In the genomic region with DNA sequence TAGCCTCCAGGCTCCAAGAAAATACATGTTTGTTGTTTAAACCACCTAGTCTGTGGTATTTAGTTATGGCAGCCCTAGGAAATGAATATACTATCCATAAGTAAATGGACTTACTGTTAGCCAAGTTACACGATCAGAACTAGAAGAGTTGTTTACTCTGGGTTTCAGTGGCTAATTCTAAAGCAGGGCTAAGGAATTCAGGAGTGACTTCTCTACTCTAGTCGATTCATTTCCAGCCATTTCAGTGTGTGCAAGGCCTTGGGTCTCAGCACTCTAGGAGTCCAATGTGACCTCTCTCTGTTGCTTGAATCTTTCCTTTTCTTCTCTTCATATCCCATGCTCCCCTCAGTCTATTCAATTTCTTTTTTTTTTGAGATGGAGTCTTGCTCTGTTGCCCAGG, we compare ENCODE assay signal across 14 cellular contexts.
DNase-seq lines count a peak whose midpoint lies in the region; ATAC-seq and TF ChIP-seq lines count a peak whose summit lies in the region.
"Had no signal": no experiment of that assay in that cellular context is flagged by ENCODE, and none has a peak within 500 bp of the region (broad histone marks: within the 10 kb centered on the region; RNA-seq: fewer than 3 reads in every experiment).

No MANE protein-coding gene starts in this region.

- H3K4me1 Mint-ChIP-seq in CD8-positive, alpha-beta memory T cell: no peaks in the 10 kb centered on the region
- H3K4me1 Mint-ChIP-seq: CD4-positive, alpha-beta memory T cell had no signal

- POLR2A ChIA-PET in CD8-positive, alpha-beta memory T cell (lab: Charles Lee): no interaction called here

- H3K4me1 ChIP-seq in hepatocyte (ENCODE audit: insufficient read depth): peaks cover 5% of the 10 kb centered on the region
- peaks cover 8% of the 10 kb centered on the region for H3K4me1 ChIP-seq in smooth muscle cell (ENCODE audit: low read depth)
- no peaks in the 10 kb centered on the region for H3K4me1 ChIP-seq in CD8-positive, alpha-beta memory T cell (ENCODE audit: insufficient read depth, low read length)
- H3K4me1 ChIP-seq: Caco-2 had no signal

- CTCF ChIA-PET in CD8-positive, alpha-beta memory T cell (lab: Charles Lee): no interaction called here

- H3K36me3 Mint-ChIP-seq in CD8-positive, alpha-beta memory T cell: no peaks in the 10 kb centered on the region

- TF ChIP-seq CTCF in WERI-Rb-1 (IDR thresholded peaks at IDR 0.05; ENCODE audit: low read depth, low read length) (no peak), hepatocyte (IDR thresholded peaks at IDR 0.05; ENCODE audit: poor library complexity) (no peak), smooth muscle cell (IDR thresholded peaks at IDR 0.05; ENCODE audit: borderline replicate concordance, insufficient read depth, poor library complexity, severe bottlenecking) (no peak)

- H3K27ac ChIP-seq in WERI-Rb-1 (peak overlapping the region; percentile 61), hepatocyte (peak overlapping the region; percentile 12), smooth muscle cell (ENCODE audit: low read depth) (peak overlapping the region; percentile 85)
- no peak overlapping the region for H3K27ac ChIP-seq in CD8-positive, alpha-beta memory T cell (ENCODE audit: low read depth, low read length)
- H3K27ac ChIP-seq: GM23248 had no signal

- H3K27ac Mint-ChIP-seq in CD8-positive, alpha-beta memory T cell: peak overlapping the region in 1 of 8 donors; percentile 22
- H3K27ac Mint-ChIP-seq: CD4-positive, alpha-beta memory T cell had no signal

- no peak overlapping the region for H3K4me2 ChIP-seq in hepatocyte
- peak overlapping the region; percentile 25 for H3K4me2 ChIP-seq in smooth muscle cell

- H3K79me2 ChIP-seq in hepatocyte: no peaks in the 10 kb centered on the region
- H3K79me2 ChIP-seq in smooth muscle cell (ENCODE audit: low read depth): no peaks in the 10 kb centered on the region

- no peak for ATAC-seq in GM21576 (IDR thresholded peaks at IDR 0.05; ENCODE audit: unreplicated experiment)
- ATAC-seq in HG03175 (IDR thresholded peaks at IDR 0.05; ENCODE audit: unreplicated experiment): no peak

- H3K4me3 Mint-ChIP-seq in CD8-positive, alpha-beta memory T cell: no peak overlapping the region
- H3K4me3 Mint-ChIP-seq: CD4-positive, alpha-beta memory T cell had no signal

- no peaks in the 10 kb centered on the region for H3K27me3 Mint-ChIP-seq in CD8-positive, alpha-beta memory T cell

- H4K20me1 ChIP-seq in hepatocyte (ENCODE audit: insufficient read depth, poor library complexity, severe bottlenecking) (no peaks in the 10 kb centered on the region), smooth muscle cell (ENCODE audit: low read depth) (no peaks in the 10 kb centered on the region)

- peaks cover 0 to 5% (median 3%) of the 10 kb centered on the region in 5 donors for H3K9me3 Mint-ChIP-seq in CD8-positive, alpha-beta memory T cell

- H3K27me3 ChIP-seq in WERI-Rb-1 (ENCODE audit: insufficient read depth, low read depth, severe bottlenecking) (no peaks in the 10 kb centered on the region), hepatocyte (no peaks in the 10 kb centered on the region), smooth muscle cell (ENCODE audit: low read depth) (no peaks in the 10 kb centered on the region)
- no peaks in the 10 kb centered on the region for H3K27me3 ChIP-seq in CD8-positive, alpha-beta memory T cell (ENCODE audit: insufficient read depth, low read length, poor library complexity, severe bottlenecking)

- H3K36me3 ChIP-seq in WERI-Rb-1 (no peaks in the 10 kb centered on the region), hepatocyte (replicated peaks; ENCODE audit: insufficient read depth, low read depth) (no peaks in the 10 kb centered on the region), smooth muscle cell (ENCODE audit: low read depth) (no peaks in the 10 kb centered on the region)
- H3K36me3 ChIP-seq in CD8-positive, alpha-beta memory T cell (ENCODE audit: insufficient read depth, low read length): no peaks in the 10 kb centered on the region

- 41% methylated on average over 2 of the region's 2 CpGs for WGBS in hepatocyte (ENCODE audit: low lambda C conversion rate, missing lambda C conversion rate)
- 35% methylated on average over 2 of the region's 2 CpGs for WGBS in smooth muscle cell (ENCODE audit: low lambda C conversion rate)

- peak overlapping the region; percentile 30 for H3K9ac ChIP-seq in smooth muscle cell (ENCODE audit: low read depth)
- H3K9ac ChIP-seq: GM23248 had no signal

- no peaks in the 10 kb centered on the region for H3K9me3 ChIP-seq in WERI-Rb-1 (ENCODE audit: severe bottlenecking)
- H3K9me3 ChIP-seq in hepatocyte (ENCODE audit: low read depth): no peaks in the 10 kb centered on the region
- H3K9me3 ChIP-seq in smooth muscle cell (replicated peaks; ENCODE audit: low read depth): no peaks in the 10 kb centered on the region
- no peaks in the 10 kb centered on the region for H3K9me3 ChIP-seq in CD8-positive, alpha-beta memory T cell (ENCODE audit: low read length)

- DNase-seq in WERI-Rb-1 (no peak), hepatocyte (ENCODE audit: low spot score) (no peak), smooth muscle cell (lab: John Stamatoyannopoulos, UW; ENCODE audit: unreplicated experiment) (no peak)
- DNase-seq in CD8-positive, alpha-beta memory T cell: no peak
- DNase-seq: C1 segment of cervical spinal cord; Caco-2; CD4-positive, alpha-beta memory T cell; DMS153; DND-41; GM23248; H7; HCEC 1CT had no signal

- no peak overlapping the region for H3K4me3 ChIP-seq in WERI-Rb-1 (ENCODE audit: low read depth, low read length)
- H3K4me3 ChIP-seq in hepatocyte: no peak overlapping the region
- H3K4me3 ChIP-seq in smooth muscle cell: no peak overlapping the region
- H3K4me3 ChIP-seq in CD8-positive, alpha-beta memory T cell (ENCODE audit: low read length): no peak overlapping the region
- H3K4me3 ChIP-seq: GM23248 had no signal

- H3F3A ChIP-seq in smooth muscle cell (ENCODE audit: low read depth): peaks cover 8% of the 10 kb centered on the region

- H3K9me2 ChIP-seq in hepatocyte (replicated peaks; ENCODE audit: insufficient read depth): no peaks in the 10 kb centered on the region

- H2AFZ ChIP-seq in hepatocyte (peak overlapping the region; percentile 9), smooth muscle cell (ENCODE audit: low read depth) (peak overlapping the region; percentile 72)
- H2AFZ ChIP-seq: GM23248 had no signal
